24 cellular contexts compared by ENCODE assay signal in the genomic region with DNA sequence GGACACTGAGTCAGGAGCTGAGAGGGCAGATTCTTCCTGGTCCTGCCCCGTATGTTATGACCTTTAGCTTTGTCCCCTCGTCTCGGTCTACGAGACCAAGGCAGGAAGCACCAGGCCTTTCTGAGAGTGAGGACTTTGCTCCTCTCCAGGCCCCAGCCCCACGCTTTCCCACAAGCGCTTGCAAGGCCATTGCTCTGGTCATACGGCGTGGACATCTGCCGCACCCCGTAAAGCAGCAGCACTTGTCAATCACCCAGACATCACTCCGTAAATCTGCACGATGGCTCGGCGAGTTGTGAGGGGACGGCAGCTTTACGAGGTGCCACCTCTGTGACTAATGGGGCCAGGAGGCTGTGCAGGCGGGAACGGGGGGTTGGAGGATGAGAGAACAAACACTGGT.
"Had no signal": no experiment of that assay in that cellular context is flagged by ENCODE, and none has a peak within 500 bp of the region (broad histone marks: within the 10 kb centered on the region; RNA-seq: fewer than 3 reads in every experiment).

No MANE protein-coding gene starts in this region.

- H3K36me3 ChIP-seq: neural progenitor cell, neutrophil, pancreas, stomach, thoracic aorta, thyroid gland, tibial nerve, upper lobe of left lung, vagina had no signal

- H2AFZ ChIP-seq: neural progenitor cell had no signal

- H3K27ac ChIP-seq: neural progenitor cell, neutrophil, pancreas, psoas muscle, skin epidermis, stomach, thoracic aorta, thyroid gland, tibial nerve, upper lobe of left lung, vagina had no signal

- H3K27me3 ChIP-seq: neural progenitor cell, neutrophil, pancreas, thyroid gland, tibial nerve, upper lobe of left lung, vagina had no signal

- H3K9me3 ChIP-seq: neutrophil, pancreas, thoracic aorta, thyroid gland had no signal

- H3K4me2 ChIP-seq: neural progenitor cell had no signal

- ATAC-seq: naive thymus-derived CD4-positive, alpha-beta T cell; pancreas; psoas muscle; right cardiac atrium; sciatic nerve; stimulated activated effector memory CD8-positive, alpha-beta T cell treated with anti-CD3 and anti-CD28 coated beads, Interleukin-12 subunit alpha, Interleukin-12 subunit beta, amount 100 ng/mL, for 72 hours; stimulated activated naive B cell treated with anti-CD40 and anti-IgM and Interleukin-4, amounts not matched to agents 10 μg/mL and 1 μg/mL and 100 μg/mL, for 72 hours had no signal

- H3K4me3 ChIP-seq: neural progenitor cell, pancreas, psoas muscle, skin epidermis, stomach, thoracic aorta, thyroid gland, tibial nerve, upper lobe of left lung, vagina had no signal

- H3K4me1 ChIP-seq: neural progenitor cell, pancreas, psoas muscle, stomach, thyroid gland, tibial nerve, upper lobe of left lung, vagina had no signal

- DNase-seq: naive thymus-derived CD4-positive, alpha-beta T cell; natural killer cell; nucleus accumbens; pancreas; psoas muscle; right cardiac atrium; stimulated activated CD4-positive, alpha-beta T cell treated with anti-CD3 and anti-CD28 coated beads, Interleukin-15, amount 100 ng/mL, for 24 hours; stimulated activated CD4-positive, alpha-beta T cell treated with anti-CD3 and anti-CD28 coated beads, Interleukin-2, amount 100 ng/mL, for 24 hours; stimulated activated CD4-positive, alpha-beta T cell treated with anti-CD3 and anti-CD28 coated beads, Interleukin-2, amount 100 ng/mL, for 48 hours; stimulated activated CD4-positive, alpha-beta T cell treated with anti-CD3 and anti-CD28 coated beads, Interleukin-4, amount 100 ng/mL, for 24 hours; stimulated activated naive B cell treated with anti-CD40 and anti-IgM and Interleukin-4, amounts not matched to agents 10 μg/mL and 1 μg/mL and 100 μg/mL, for 72 hours; stimulated activated naive CD4-positive, alpha-beta T cell treated with Interleukin-2 at 50 U/mL for 16 hours; stomach; thyroid gland; trophoblast cell; upper lobe of left lung had no signal

- H3K9ac ChIP-seq: neural progenitor cell had no signal

- FAIRE-seq: pancreas had no signal
